8 cellular contexts compared by ENCODE assay signal in the genomic region with DNA sequence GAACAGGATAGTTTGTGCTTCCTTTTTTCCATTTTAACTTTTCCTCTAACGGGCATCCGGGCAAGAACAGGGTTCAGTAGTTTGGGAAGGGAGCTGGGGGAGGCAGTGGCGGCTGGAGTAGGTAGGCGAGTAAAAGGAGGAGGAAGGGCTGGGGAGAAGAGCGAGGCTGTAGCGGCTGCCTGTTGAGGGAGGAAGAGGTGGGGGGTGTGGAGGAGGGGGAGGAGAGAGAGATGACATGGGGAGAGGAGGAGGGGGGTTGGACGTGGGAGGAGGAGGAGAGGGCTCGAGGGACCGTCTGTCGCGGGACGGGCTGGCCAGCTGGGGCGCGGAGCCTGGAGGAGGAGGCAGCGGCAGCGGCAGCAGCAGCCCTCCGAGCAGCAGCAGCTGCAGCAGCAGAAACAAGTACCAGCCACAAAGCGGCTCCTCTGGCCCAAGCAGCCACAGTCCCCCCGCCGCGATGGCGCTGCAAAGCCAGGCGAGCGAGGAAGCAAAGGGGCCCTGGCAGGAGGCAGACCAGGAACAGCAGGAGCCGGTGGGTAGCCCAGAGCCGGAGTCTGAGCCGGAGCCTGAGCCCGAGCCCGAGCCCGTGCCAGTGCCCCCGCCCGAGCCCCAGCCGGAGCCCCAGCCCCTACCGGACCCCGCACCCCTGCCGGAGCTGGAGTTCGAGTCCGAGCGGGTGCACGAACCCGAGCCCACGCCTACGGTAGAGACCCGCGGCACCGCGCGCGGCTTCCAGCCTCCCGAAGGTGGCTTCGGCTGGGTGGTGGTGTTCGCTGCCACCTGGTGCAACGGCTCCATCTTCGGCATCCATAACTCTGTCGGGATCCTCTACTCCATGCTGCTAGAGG. TPM values are rescaled to one million over a fixed set of nuclear protein-coding genes. Genes with fewer than 3 reads are reported as not detected.
DNase-seq lines count a peak whose midpoint lies in the region; ATAC-seq and TF ChIP-seq lines count a peak whose summit lies in the region.

A gene (plus strand): TSS at position 313 of the 848 bp plus-strand sequence. CDS start 145 bp downstream, at position 458.

- intact Hi-C loops in body of pancreas (cut with DNase I) (no loop called here), psoas muscle (cut with DNase I) (loop anchor here in 1 of 2 donors (5.0 kb wide), 1 partner anchor 111 kb away; no protein-coding TSS in a partner anchor)

- POLR2A ChIA-PET in CD8-positive, alpha-beta memory T cell (lab: Charles Lee), result no interaction called here

- no peak within 1 kb of the TSS for H3K27ac ChIP-seq in CD8-positive, alpha-beta memory T cell (ENCODE audit: low read depth, low read length)
- H3K27ac ChIP-seq in body of pancreas (peak within 1 kb of the TSS; percentile 26 to 91 (median 85)), psoas muscle (peak within 1 kb of the TSS; percentile 82)

- CTCF ChIA-PET in CD8-positive, alpha-beta memory T cell (lab: Charles Lee), result no interaction called here

- peak within 1 kb of the TSS; percentile 68 to 93 (median 83) for H3K4me3 Mint-ChIP-seq in CD8-positive, alpha-beta memory T cell

- no peaks in the 10 kb centered on the region for H3K4me1 ChIP-seq in CD8-positive, alpha-beta memory T cell (ENCODE audit: insufficient read depth, low read length)
- H3K4me1 ChIP-seq in body of pancreas, result peaks cover 6% of the 10 kb centered on the region
- H3K4me1 ChIP-seq in psoas muscle, result no peaks in the 10 kb centered on the region

- peak in 4 of 5 donors; percentile 7 to 50 (median 18) for DNase-seq in CD8-positive, alpha-beta memory T cell
- DNase-seq in SKM-1 treated with dmso at 0.1 percent for 144 hours (lab: John Stamatoyannopoulos, UW; ENCODE audit: unreplicated experiment), result peak; percentile 37
- peak; percentile 62 to 81 (median 74) for DNase-seq in body of pancreas
- DNase-seq in hippocampal formation (lab: John Stamatoyannopoulos, UW), result peak; percentile 60 to 65
- DNase-seq in psoas muscle, result peak; percentile 67 to 85
- no peak for DNase-seq in DMS153 treated with DMSO at 0.1 percent for 48 hours (lab: John Stamatoyannopoulos, UW; ENCODE audit: unreplicated experiment)
- DNase-seq in foreskin melanocyte, result no peak

- no peaks in the 10 kb centered on the region for H3K36me3 ChIP-seq in CD8-positive, alpha-beta memory T cell (ENCODE audit: insufficient read depth, low read length)
- no peaks in the 10 kb centered on the region for H3K36me3 ChIP-seq in body of pancreas (replicated peaks in 1 of 2; ENCODE audit: insufficient read depth in 1 of 2, low read depth in 2 of 2)
- no peaks in the 10 kb centered on the region for H3K36me3 ChIP-seq in psoas muscle (ENCODE audit: insufficient read depth in 1 of 2, low read depth in 1 of 2)

- WGBS in body of pancreas, 2 donors, result 0% methylated on average over 4 to 15 of the region's 55 CpGs
- WGBS in psoas muscle, 3 donors, result 0 to 34% (median 0%) methylated on average over 1 to 53 of the region's 55 CpGs

- no peaks in the 10 kb centered on the region for H3K9me3 Mint-ChIP-seq in CD8-positive, alpha-beta memory T cell

- no peak for TF ChIP-seq CTCF in body of pancreas (IDR thresholded peaks at IDR 0.05)
- TF ChIP-seq CTCF in psoas muscle (IDR thresholded peaks at IDR 0.05), result no peak

- peak; percentile 18 to 45 (median 20) for TF ChIP-seq POLR2A in body of pancreas (IDR thresholded peaks at IDR 0.05)

- ATAC-seq in HG03066 (IDR thresholded peaks at IDR 0.05; ENCODE audit: low read depth, unreplicated experiment) (peak; percentile 70), body of pancreas (peak; percentile 74), psoas muscle (peak; percentile 75 to 81 (median 78))

- peaks cover 6 to 18% (median 10%) of the 10 kb centered on the region in 3 donors for H3K4me1 Mint-ChIP-seq in CD8-positive, alpha-beta memory T cell

- H3K9me3 ChIP-seq in CD8-positive, alpha-beta memory T cell (ENCODE audit: low read length), result no peaks in the 10 kb centered on the region
- no peaks in the 10 kb centered on the region for H3K9me3 ChIP-seq in body of pancreas
- H3K9me3 ChIP-seq in psoas muscle, result no peaks in the 10 kb centered on the region

- H3K27me3 ChIP-seq in CD8-positive, alpha-beta memory T cell (ENCODE audit: insufficient read depth, low read length, poor library complexity, severe bottlenecking), result no peaks in the 10 kb centered on the region
- H3K27me3 ChIP-seq in body of pancreas (no peaks in the 10 kb centered on the region), psoas muscle (ENCODE audit: insufficient read depth in 3 of 3, low read length in 2 of 3) (peaks cover 0 to 44% (median 0%) of the 10 kb centered on the region in 3 donors)

- H3K27me3 Mint-ChIP-seq in CD8-positive, alpha-beta memory T cell, result peaks cover 27 to 30% of the 10 kb centered on the region in 2 donors

- H3K36me3 Mint-ChIP-seq in CD8-positive, alpha-beta memory T cell, result no peaks in the 10 kb centered on the region

- peak within 1 kb of the TSS in 1 of 8 donors; percentile 46 for H3K27ac Mint-ChIP-seq in CD8-positive, alpha-beta memory T cell

- peak within 1 kb of the TSS; percentile 39 for H3K4me3 ChIP-seq in CD8-positive, alpha-beta memory T cell (ENCODE audit: low read length)
- H3K4me3 ChIP-seq in body of pancreas, result peak within 1 kb of the TSS; percentile 30 to 31
- peak within 1 kb of the TSS; percentile 73 for H3K4me3 ChIP-seq in psoas muscle

RNA-seq across cellular contexts. Expression of the gene that starts here (rescaled TPM):
- total RNA-seq in CD8-positive, alpha-beta memory T cell, result under 1 TPM; 0.46 to 0.78 TPM
- 0.24 TPM for polyA plus RNA-seq in CD8-positive, alpha-beta memory T cell
- 1 to 10 TPM; 2.9 to 7.3 TPM for total RNA-seq in body of pancreas
- total RNA-seq in psoas muscle, result 1 to 10 TPM; 1.7 to 6.3 (median 3.2) TPM
- polyA plus RNA-seq in psoas muscle, result 1 to 10 TPM in 2 of 3 donors, under 1 TPM in 1; 0.66 to 2.3 (median 1.3) TPM

Comparison
In these comparisons a context has a peak if more than half of its experiments do, and no peak if none do; other contexts are left out.
1. Peak in DNase-seq and H3K4me3 ChIP-seq in CD8-positive, alpha-beta memory T cell; RNA of the gene not detected or under 1 TPM.
2. DNase-seq: peak in SKM-1 treated with dmso at 0.1 percent for 144 hours (single experiment), body of pancreas (4 of 4), hippocampal formation (2 of 2) and psoas muscle (2 of 2); none in DMS153 treated with DMSO at 0.1 percent for 48 hours (single experiment) and foreskin melanocyte (single experiment).
3. Peak in every context shown above with its lines, with median percentiles within 50 percentile points of each other: H3K4me3 ChIP-seq and ATAC-seq.